Comparison of ENCODE assay signal across 14 cellular contexts in the genomic region with DNA sequence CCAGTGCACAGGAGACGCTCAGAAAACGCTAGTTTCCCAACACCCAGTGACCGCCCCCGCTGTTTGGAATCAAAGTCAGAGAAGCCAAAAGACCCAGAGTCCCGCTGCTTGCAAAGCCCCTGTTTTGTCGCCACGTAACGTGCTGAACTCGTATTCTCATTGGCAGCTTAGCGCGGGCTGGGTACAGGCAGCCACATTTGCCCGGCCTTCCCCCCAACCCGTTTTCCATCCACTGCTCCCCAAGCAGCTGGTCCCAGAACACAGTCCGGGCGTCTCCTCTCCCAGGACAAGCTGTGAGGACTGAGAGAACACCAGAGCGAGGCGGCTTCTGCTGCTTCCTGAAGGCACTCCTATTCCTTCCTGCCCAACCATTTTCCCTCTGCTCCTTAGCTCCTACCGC. TPM values are rescaled to one million over a fixed set of nuclear protein-coding genes. Genes with fewer than 3 reads are reported as not detected.
DNase-seq lines count a peak whose midpoint lies in the region; ATAC-seq and TF ChIP-seq lines count a peak whose summit lies in the region.
"Had no signal": no experiment of that assay in that cellular context is flagged by ENCODE, and none has a peak within 500 bp of the region (broad histone marks: within the 10 kb centered on the region; RNA-seq: fewer than 3 reads in every experiment).

No MANE protein-coding gene starts in this region.

- H3K4me3 ChIP-seq in GM23338: no peak overlapping the region
- H3K4me3 ChIP-seq in mammary epithelial cell (replicated peaks in 1 of 3; ENCODE audit: insufficient read depth in 1 of 3, low read depth in 2 of 3, low read length in 3 of 3): no peak overlapping the region
- H3K4me3 ChIP-seq in neural progenitor cell: no peak overlapping the region
- peak overlapping the region; percentile 7 to 47 for H3K4me3 ChIP-seq in stomach smooth muscle (ENCODE audit: low read length in 2 of 2)
- no peak overlapping the region for H3K4me3 ChIP-seq in gastrocnemius medialis

- H3F3A ChIP-seq in GM23338 (replicated peaks; ENCODE audit: low read depth) (no peaks in the 10 kb centered on the region), neural progenitor cell (ENCODE audit: low read depth) (no peaks in the 10 kb centered on the region)

- TF ChIP-seq CTCF in GM23338 (conservative IDR thresholded peaks at IDR 0.05; ENCODE audit: low read depth in 2 of 2): no peak
- no peak for TF ChIP-seq CTCF in mammary epithelial cell (conservative IDR thresholded peaks at IDR 0.05 in 1 of 2, IDR thresholded peaks at IDR 0.05 in 1 of 2; ENCODE audit: extremely low read depth in 1 of 2, insufficient read depth in 1 of 2, low read depth in 1 of 2, low read length in 2 of 2)
- TF ChIP-seq CTCF in neural progenitor cell (IDR thresholded peaks at IDR 0.05): no peak
- TF ChIP-seq CTCF in gastrocnemius medialis (IDR thresholded peaks at IDR 0.05 in 4 of 5, conservative IDR thresholded peaks at IDR 0.05 in 1 of 5): no peak

- H3K4me1 ChIP-seq in GM23338 (ENCODE audit: insufficient read depth) (no peaks in the 10 kb centered on the region), mammary epithelial cell (ENCODE audit: insufficient read depth, low read length) (peaks cover 20% of the 10 kb centered on the region), neural progenitor cell (peaks cover 8% of the 10 kb centered on the region), stomach smooth muscle (ENCODE audit: control insufficient read depth, insufficient read depth, low read length) (peaks cover 5% of the 10 kb centered on the region), gastrocnemius medialis (no peaks in the 10 kb centered on the region)

- H3K4me2 ChIP-seq in GM23338 (peak overlapping the region; percentile 51; the same call in 1 of the 2 replicates), mammary epithelial cell (ENCODE audit: insufficient read depth, low read depth, low read length) (peak overlapping the region; percentile 45), neural progenitor cell (peak overlapping the region; percentile 18)

- H3K27ac ChIP-seq in GM23338 (ENCODE audit: low read depth): no peak overlapping the region
- no peak overlapping the region for H3K27ac ChIP-seq in mammary epithelial cell (ENCODE audit: insufficient read depth, low read depth, low read length)
- H3K27ac ChIP-seq in neural progenitor cell: no peak overlapping the region
- H3K27ac ChIP-seq in stomach smooth muscle (ENCODE audit: low read length): no peak overlapping the region
- H3K27ac ChIP-seq in gastrocnemius medialis: no peak overlapping the region

- H3K9me2 ChIP-seq in GM23338 (ENCODE audit: insufficient read depth): peaks cover 9% of the 10 kb centered on the region; the same call in 1 of the 2 replicates

- H3K79me2 ChIP-seq in GM23338 (replicated peaks; ENCODE audit: insufficient read depth): no peaks in the 10 kb centered on the region
- no peaks in the 10 kb centered on the region for H3K79me2 ChIP-seq in mammary epithelial cell (ENCODE audit: insufficient read depth, low read length)
- no peaks in the 10 kb centered on the region for H3K79me2 ChIP-seq in neural progenitor cell (ENCODE audit: low read depth)

- no TSS peak for BruUV-seq in mammary epithelial cell (replicated peaks; lab: Mats Ljungman, UMichigan)

- in situ Hi-C loops in mammary epithelial cell (cut with MboI; ENCODE audit: low sequenced_read_pairs in 2 of 2): no loop called here
- in situ Hi-C loops in gastrocnemius medialis (cut with MboI; ENCODE audit: low sequenced_read_pairs in 4 of 4): loop anchor here in 1 of 4 donors (10.0 kb wide), 1 partner anchor 149 kb away; no protein-coding TSS in a partner anchor

- H3K4me1 Mint-ChIP-seq in GM23338 (peaks cover 15% of the 10 kb centered on the region; the same call in 2 of the 3 replicates), neural progenitor cell (peaks cover 10% of the 10 kb centered on the region)

- H3K27ac Mint-ChIP-seq in GM23338 (no peak overlapping the region), neural progenitor cell (no peak overlapping the region)

- H3K36me3 Mint-ChIP-seq in GM23338 (ENCODE audit: low read depth) (peaks cover 6% of the 10 kb centered on the region; the same call in 2 of the 3 replicates), neural progenitor cell (no peaks in the 10 kb centered on the region)

- 38% methylated on average over 15 of the region's 18 CpGs for WGBS in mammary epithelial cell (ENCODE audit: low coverage, missing lambda C conversion rate)

- no peaks in the 10 kb centered on the region for H3K27me3 ChIP-seq in GM23338 (ENCODE audit: insufficient read depth)
- no peaks in the 10 kb centered on the region for H3K27me3 ChIP-seq in mammary epithelial cell (ENCODE audit: insufficient read depth, low read length)
- H3K27me3 ChIP-seq in neural progenitor cell: no peaks in the 10 kb centered on the region
- peaks cover 3 to 5% of the 10 kb centered on the region in 2 donors for H3K27me3 ChIP-seq in stomach smooth muscle (ENCODE audit: control insufficient read depth in 1 of 2, insufficient read depth in 2 of 2, low read length in 2 of 2)
- H3K27me3 ChIP-seq in gastrocnemius medialis: peaks cover 0 to 3% (median 0%) of the 10 kb centered on the region in 3 donors

- H3K4me3 Mint-ChIP-seq in GM23338 (no peak overlapping the region), neural progenitor cell (no peak overlapping the region)

- no peaks in the 10 kb centered on the region for H4K20me1 ChIP-seq in GM23338 (replicated peaks; ENCODE audit: insufficient read depth)
- no peaks in the 10 kb centered on the region for H4K20me1 ChIP-seq in mammary epithelial cell (ENCODE audit: insufficient read depth, low read length)
- H4K20me1 ChIP-seq in neural progenitor cell (ENCODE audit: low read depth): no peaks in the 10 kb centered on the region

- H3K9me3 Mint-ChIP-seq in GM23338: peaks cover 8% of the 10 kb centered on the region
- peaks cover 3% of the 10 kb centered on the region for H3K9me3 Mint-ChIP-seq in neural progenitor cell

- ATAC-seq in GM23338 (peak; percentile 60), gastrocnemius medialis (no peak), HG03196 (IDR thresholded peaks at IDR 0.05; ENCODE audit: unreplicated experiment) (no peak)

- DNase-seq in GM23338 (ENCODE audit: low spot score) (peak; percentile 41), mammary epithelial cell (no peak), neural progenitor cell (ENCODE audit: low spot score) (no peak), DMS53 (lab: John Stamatoyannopoulos, UW) (no peak), gastrocnemius medialis (no peak)
- DNase-seq: COR-L47, DMS153, Karpas-422, MM.1S, NCI-H1092 treated with DMSO at 0.1 percent for 48 hours, NCI-H2227 treated with DMSO at 0.1 percent for 48 hours, NCI-H524 treated with DMSO at 0.1 percent for 48 hours had no signal

- H2AFZ ChIP-seq in GM23338 (peak overlapping the region; percentile 93), mammary epithelial cell (ENCODE audit: low read depth, low read length) (peak overlapping the region; percentile 90), neural progenitor cell (replicated peaks) (peak overlapping the region; percentile 63)

- CTCF ChIA-PET in mammary epithelial cell (lab: Charles Lee; ENCODE audit: low non-redundant PET): interaction anchor here (0.6 to 0.9 kb wide), 2 partner anchors 111 to 145 kb away, joined by 4 to 10 read pairs; no protein-coding TSS in a partner anchor

- no peaks in the 10 kb centered on the region for H3K9me3 ChIP-seq in mammary epithelial cell (replicated peaks; ENCODE audit: insufficient read depth, low read length)
- H3K9me3 ChIP-seq in neural progenitor cell (ENCODE audit: low read depth): no peaks in the 10 kb centered on the region
- H3K9me3 ChIP-seq in stomach smooth muscle (ENCODE audit: control insufficient read depth in 2 of 2, low read length in 2 of 2): no peaks in the 10 kb centered on the region
- no peaks in the 10 kb centered on the region for H3K9me3 ChIP-seq in gastrocnemius medialis

- no peaks in the 10 kb centered on the region for H3K36me3 ChIP-seq in GM23338 (ENCODE audit: insufficient read depth)
- no peaks in the 10 kb centered on the region for H3K36me3 ChIP-seq in mammary epithelial cell (ENCODE audit: insufficient read depth, low read length)
- no peaks in the 10 kb centered on the region for H3K36me3 ChIP-seq in neural progenitor cell
- H3K36me3 ChIP-seq in stomach smooth muscle (ENCODE audit: control insufficient read depth in 2 of 2, insufficient read depth in 2 of 2, low read length in 2 of 2): no peaks in the 10 kb centered on the region
- no peaks in the 10 kb centered on the region for H3K36me3 ChIP-seq in gastrocnemius medialis

- H3K27me3 Mint-ChIP-seq in GM23338 (ENCODE audit: insufficient read depth, low read depth, poor library complexity) (peaks cover 10% of the 10 kb centered on the region), neural progenitor cell (ENCODE audit: insufficient read depth, low read depth) (peaks cover 7% of the 10 kb centered on the region)

- H3K9ac ChIP-seq in mammary epithelial cell (ENCODE audit: insufficient read depth, low read length): no peak overlapping the region
- no peak overlapping the region for H3K9ac ChIP-seq in neural progenitor cell
- H3K9ac ChIP-seq in stomach smooth muscle (ENCODE audit: low read length in 2 of 2): no peak overlapping the region

- dilution Hi-C loops in mammary epithelial cell (cut with HindIII; ENCODE audit: low sequenced_read_pairs): no loop called here

- no peak for TF ChIP-seq POLR2A in gastrocnemius medialis (IDR thresholded peaks at IDR 0.05)

- intact Hi-C loops in mammary epithelial cell (cut with micrococcal nuclease) (no loop called here), gastrocnemius medialis (cut with DNase I; ENCODE audit: low total_unique reads) (no loop called here)

TF ChIP-seq in GM23338, 12 proteins besides CTCF, POLR2A, EP300 and RAD21 (continues in another document):
- TF ChIP-seq EZH2 (IDR thresholded peaks at IDR 0.05; ENCODE audit: low read depth, unreplicated experiment): no peak
- TF ChIP-seq, protein P1, sequence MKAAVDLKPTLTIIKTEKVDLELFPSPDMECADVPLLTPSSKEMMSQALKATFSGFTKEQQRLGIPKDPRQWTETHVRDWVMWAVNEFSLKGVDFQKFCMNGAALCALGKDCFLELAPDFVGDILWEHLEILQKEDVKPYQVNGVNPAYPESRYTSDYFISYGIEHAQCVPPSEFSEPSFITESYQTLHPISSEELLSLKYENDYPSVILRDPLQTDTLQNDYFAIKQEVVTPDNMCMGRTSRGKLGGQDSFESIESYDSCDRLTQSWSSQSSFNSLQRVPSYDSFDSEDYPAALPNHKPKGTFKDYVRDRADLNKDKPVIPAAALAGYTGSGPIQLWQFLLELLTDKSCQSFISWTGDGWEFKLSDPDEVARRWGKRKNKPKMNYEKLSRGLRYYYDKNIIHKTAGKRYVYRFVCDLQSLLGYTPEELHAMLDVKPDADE (IDR thresholded peaks at IDR 0.05): no peak

RNA-seq across cellular contexts. Expression of a gene that starts 54.8 kb away (rescaled TPM):
- 0.24 and 0.39 TPM in 2 replicates for total RNA-seq in GM23338 (2014; rRNA removed; shearing (Covaris generic))
- polyA plus RNA-seq in GM23338 (2016; fragmentation: Nextera tagmentation; extraction: Ambion mirVana): 0.03 and 0.05 TPM in 2 replicates
- under 1 TPM; 0.33 to 0.71 TPM for total RNA-seq in mammary epithelial cell
- 1.1 TPM for polyA plus RNA-seq in mammary epithelial cell
- 0.67 TPM for polyA minus RNA-seq in mammary epithelial cell
- total RNA-seq in neural progenitor cell (ENCODE audit: low replicate concordance): 0.22 and 0.59 TPM in 2 replicates
- total RNA-seq in gastrocnemius medialis: not detected

Comparison
In these comparisons a context has a peak if more than half of its experiments do, and no peak if none do; other contexts are left out.
1. H3K4me3 ChIP-seq: peak in stomach smooth muscle (2 of 2); none in GM23338 (single experiment), mammary epithelial cell (0 of 3), neural progenitor cell (single experiment) and gastrocnemius medialis (0 of 4).
2. Peak in every context shown above with its lines, with median percentiles within 50 percentile points of each other: H2AFZ ChIP-seq and H3K4me2 ChIP-seq.